ENCODE assay signal across 1 cellular context in the genomic region with DNA sequence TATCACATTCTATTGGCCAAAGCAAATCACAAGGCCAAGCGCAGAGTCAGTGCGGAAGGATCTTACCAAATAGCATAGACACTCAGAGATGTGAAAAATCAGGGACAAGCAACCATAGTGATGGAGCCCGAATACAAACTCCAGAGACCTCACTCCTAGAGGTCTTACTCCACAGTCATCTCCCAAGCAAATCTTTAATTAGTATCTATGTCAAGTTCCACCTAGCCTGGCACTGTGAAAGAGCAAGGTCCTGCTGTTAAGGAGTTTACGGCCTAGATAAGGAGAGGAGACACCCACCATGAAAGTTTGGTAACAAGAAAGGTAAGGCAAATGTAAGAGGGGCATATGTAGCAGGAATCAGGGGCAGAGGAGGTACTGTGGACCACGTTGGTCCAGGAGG.
A peak's percentile ranks its signal among the peaks of the same experiment; 100 is the strongest.
TF ChIP-seq lines count a peak whose summit lies in the region.

No MANE protein-coding gene starts in this region.

TF ChIP-seq in K562, 482 proteins besides CTCF, POLR2A, EP300 and RAD21:
- TF ChIP-seq, protein P1, sequence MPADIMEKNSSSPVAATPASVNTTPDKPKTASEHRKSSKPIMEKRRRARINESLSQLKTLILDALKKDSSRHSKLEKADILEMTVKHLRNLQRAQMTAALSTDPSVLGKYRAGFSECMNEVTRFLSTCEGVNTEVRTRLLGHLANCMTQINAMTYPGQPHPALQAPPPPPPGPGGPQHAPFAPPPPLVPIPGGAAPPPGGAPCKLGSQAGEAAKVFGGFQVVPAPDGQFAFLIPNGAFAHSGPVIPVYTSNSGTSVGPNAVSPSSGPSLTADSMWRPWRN (IDR thresholded peaks at IDR 0.05; ENCODE audit: low read depth), result no peak
- TF ChIP-seq POLR3A (IDR thresholded peaks at IDR 0.05; ENCODE audit: borderline replicate concordance, extremely low read depth, insufficient read depth, insufficient read length) (no peak), ZNF121 (CRISPR knock-in tag; conservative IDR thresholded peaks at IDR 0.05) (no peak)
- TF ChIP-seq, protein P2, sequence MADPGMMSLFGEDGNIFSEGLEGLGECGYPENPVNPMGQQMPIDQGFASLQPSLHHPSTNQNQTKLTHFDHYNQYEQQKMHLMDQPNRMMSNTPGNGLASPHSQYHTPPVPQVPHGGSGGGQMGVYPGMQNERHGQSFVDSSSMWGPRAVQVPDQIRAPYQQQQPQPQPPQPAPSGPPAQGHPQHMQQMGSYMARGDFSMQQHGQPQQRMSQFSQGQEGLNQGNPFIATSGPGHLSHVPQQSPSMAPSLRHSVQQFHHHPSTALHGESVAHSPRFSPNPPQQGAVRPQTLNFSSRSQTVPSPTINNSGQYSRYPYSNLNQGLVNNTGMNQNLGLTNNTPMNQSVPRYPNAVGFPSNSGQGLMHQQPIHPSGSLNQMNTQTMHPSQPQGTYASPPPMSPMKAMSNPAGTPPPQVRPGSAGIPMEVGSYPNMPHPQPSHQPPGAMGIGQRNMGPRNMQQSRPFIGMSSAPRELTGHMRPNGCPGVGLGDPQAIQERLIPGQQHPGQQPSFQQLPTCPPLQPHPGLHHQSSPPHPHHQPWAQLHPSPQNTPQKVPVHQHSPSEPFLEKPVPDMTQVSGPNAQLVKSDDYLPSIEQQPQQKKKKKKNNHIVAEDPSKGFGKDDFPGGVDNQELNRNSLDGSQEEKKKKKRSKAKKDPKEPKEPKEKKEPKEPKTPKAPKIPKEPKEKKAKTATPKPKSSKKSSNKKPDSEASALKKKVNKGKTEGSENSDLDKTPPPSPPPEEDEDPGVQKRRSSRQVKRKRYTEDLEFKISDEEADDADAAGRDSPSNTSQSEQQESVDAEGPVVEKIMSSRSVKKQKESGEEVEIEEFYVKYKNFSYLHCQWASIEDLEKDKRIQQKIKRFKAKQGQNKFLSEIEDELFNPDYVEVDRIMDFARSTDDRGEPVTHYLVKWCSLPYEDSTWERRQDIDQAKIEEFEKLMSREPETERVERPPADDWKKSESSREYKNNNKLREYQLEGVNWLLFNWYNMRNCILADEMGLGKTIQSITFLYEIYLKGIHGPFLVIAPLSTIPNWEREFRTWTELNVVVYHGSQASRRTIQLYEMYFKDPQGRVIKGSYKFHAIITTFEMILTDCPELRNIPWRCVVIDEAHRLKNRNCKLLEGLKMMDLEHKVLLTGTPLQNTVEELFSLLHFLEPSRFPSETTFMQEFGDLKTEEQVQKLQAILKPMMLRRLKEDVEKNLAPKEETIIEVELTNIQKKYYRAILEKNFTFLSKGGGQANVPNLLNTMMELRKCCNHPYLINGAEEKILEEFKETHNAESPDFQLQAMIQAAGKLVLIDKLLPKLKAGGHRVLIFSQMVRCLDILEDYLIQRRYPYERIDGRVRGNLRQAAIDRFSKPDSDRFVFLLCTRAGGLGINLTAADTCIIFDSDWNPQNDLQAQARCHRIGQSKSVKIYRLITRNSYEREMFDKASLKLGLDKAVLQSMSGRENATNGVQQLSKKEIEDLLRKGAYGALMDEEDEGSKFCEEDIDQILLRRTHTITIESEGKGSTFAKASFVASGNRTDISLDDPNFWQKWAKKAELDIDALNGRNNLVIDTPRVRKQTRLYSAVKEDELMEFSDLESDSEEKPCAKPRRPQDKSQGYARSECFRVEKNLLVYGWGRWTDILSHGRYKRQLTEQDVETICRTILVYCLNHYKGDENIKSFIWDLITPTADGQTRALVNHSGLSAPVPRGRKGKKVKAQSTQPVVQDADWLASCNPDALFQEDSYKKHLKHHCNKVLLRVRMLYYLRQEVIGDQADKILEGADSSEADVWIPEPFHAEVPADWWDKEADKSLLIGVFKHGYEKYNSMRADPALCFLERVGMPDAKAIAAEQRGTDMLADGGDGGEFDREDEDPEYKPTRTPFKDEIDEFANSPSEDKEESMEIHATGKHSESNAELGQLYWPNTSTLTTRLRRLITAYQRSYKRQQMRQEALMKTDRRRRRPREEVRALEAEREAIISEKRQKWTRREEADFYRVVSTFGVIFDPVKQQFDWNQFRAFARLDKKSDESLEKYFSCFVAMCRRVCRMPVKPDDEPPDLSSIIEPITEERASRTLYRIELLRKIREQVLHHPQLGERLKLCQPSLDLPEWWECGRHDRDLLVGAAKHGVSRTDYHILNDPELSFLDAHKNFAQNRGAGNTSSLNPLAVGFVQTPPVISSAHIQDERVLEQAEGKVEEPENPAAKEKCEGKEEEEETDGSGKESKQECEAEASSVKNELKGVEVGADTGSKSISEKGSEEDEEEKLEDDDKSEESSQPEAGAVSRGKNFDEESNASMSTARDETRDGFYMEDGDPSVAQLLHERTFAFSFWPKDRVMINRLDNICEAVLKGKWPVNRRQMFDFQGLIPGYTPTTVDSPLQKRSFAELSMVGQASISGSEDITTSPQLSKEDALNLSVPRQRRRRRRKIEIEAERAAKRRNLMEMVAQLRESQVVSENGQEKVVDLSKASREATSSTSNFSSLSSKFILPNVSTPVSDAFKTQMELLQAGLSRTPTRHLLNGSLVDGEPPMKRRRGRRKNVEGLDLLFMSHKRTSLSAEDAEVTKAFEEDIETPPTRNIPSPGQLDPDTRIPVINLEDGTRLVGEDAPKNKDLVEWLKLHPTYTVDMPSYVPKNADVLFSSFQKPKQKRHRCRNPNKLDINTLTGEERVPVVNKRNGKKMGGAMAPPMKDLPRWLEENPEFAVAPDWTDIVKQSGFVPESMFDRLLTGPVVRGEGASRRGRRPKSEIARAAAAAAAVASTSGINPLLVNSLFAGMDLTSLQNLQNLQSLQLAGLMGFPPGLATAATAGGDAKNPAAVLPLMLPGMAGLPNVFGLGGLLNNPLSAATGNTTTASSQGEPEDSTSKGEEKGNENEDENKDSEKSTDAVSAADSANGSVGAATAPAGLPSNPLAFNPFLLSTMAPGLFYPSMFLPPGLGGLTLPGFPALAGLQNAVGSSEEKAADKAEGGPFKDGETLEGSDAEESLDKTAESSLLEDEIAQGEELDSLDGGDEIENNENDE (IDR thresholded peaks at IDR 0.05; ENCODE audit: low read depth, low read length), result peak; percentile 83
